15 cellular contexts compared by ENCODE assay signal in genomic region chr4:8090312-8090711, GRCh38.
DNase-seq lines count a peak whose midpoint lies in the region; ATAC-seq and TF ChIP-seq lines count a peak whose summit lies in the region.
"Had no signal": no experiment of that assay in that cellular context is flagged by ENCODE, and none has a peak within 500 bp of the region (broad histone marks: within the 10 kb centered on the region; RNA-seq: fewer than 3 reads in every experiment).

No MANE protein-coding gene starts in this region.

- ATAC-seq in CD4-positive, alpha-beta T cell (ENCODE audit: poor library complexity): peak; percentile 57
- ATAC-seq in HG03432 (IDR thresholded peaks at IDR 0.05; ENCODE audit: unreplicated experiment) (no peak), GM19351 (IDR thresholded peaks at IDR 0.05; ENCODE audit: unreplicated experiment) (no peak)

- CTCF ChIA-PET in CD4-positive, alpha-beta T cell (lab: Charles Lee): interaction anchor here (0.7 kb wide), 2 partner anchors 44 to 249 kb away, joined by 3 to 4 read pairs; no protein-coding TSS in a partner anchor
- CTCF ChIA-PET in mammary epithelial cell (lab: Charles Lee; ENCODE audit: low non-redundant PET): no interaction called here

- H3K27ac Mint-ChIP-seq in CD4-positive, alpha-beta T cell: no peak overlapping the region
- H3K27ac Mint-ChIP-seq: nephron had no signal

- H3K4me3 ChIP-seq in mammary epithelial cell (replicated peaks in 1 of 3; ENCODE audit: insufficient read depth in 1 of 3, low read depth in 2 of 3, low read length in 3 of 3): no peak overlapping the region
- H3K4me3 ChIP-seq: BLaER1, SJCRH30 had no signal

- no peak for TF ChIP-seq EP300 in Ishikawa (IDR thresholded peaks at IDR 0.05; ENCODE audit: borderline replicate concordance)

- intact Hi-C loops in CD4-positive, alpha-beta T cell (cut with DNase I, micrococcal nuclease): no loop called here
- intact Hi-C loops in mammary epithelial cell (cut with micrococcal nuclease): no loop called here

- no peaks in the 10 kb centered on the region for H4K20me1 ChIP-seq in mammary epithelial cell (ENCODE audit: insufficient read depth, low read length)
- H4K20me1 ChIP-seq: BLaER1 had no signal

- H3K9me3 ChIP-seq in CD4-positive, alpha-beta T cell (ENCODE audit: control insufficient read depth, low read length): peaks cover 20% of the 10 kb centered on the region
- peaks cover 12% of the 10 kb centered on the region for H3K9me3 ChIP-seq in mammary epithelial cell (replicated peaks; ENCODE audit: insufficient read depth, low read length)

- no peak overlapping the region for H3K4me3 Mint-ChIP-seq in CD4-positive, alpha-beta T cell
- H3K4me3 Mint-ChIP-seq: nephron had no signal

- WGBS in mammary epithelial cell (ENCODE audit: low coverage, missing lambda C conversion rate): 15% methylated on average over 4 of the region's 4 CpGs

- no peak overlapping the region for H3K4me2 ChIP-seq in mammary epithelial cell (ENCODE audit: insufficient read depth, low read depth, low read length)
- H3K4me2 ChIP-seq: BLaER1, KMS-11 had no signal

- no peak for TF ChIP-seq RAD21 in Ishikawa (IDR thresholded peaks at IDR 0.05; ENCODE audit: low read depth)

- no peaks in the 10 kb centered on the region for H3K36me3 ChIP-seq in mammary epithelial cell (ENCODE audit: insufficient read depth, low read length)
- H3K36me3 ChIP-seq: BLaER1, SJCRH30 had no signal

- in situ Hi-C loops in mammary epithelial cell (cut with MboI; ENCODE audit: low sequenced_read_pairs in 2 of 2): no loop called here

- H3K4me1 ChIP-seq in mammary epithelial cell (ENCODE audit: insufficient read depth, low read length): peaks cover 11% of the 10 kb centered on the region
- H3K4me1 ChIP-seq: SJCRH30 had no signal

- no peak overlapping the region for H3K27ac ChIP-seq in CD4-positive, alpha-beta T cell (ENCODE audit: low read depth, low read length)
- H3K27ac ChIP-seq in mammary epithelial cell (ENCODE audit: insufficient read depth, low read depth, low read length): no peak overlapping the region
- H3K27ac ChIP-seq: BLaER1, KMS-11, SJCRH30 had no signal

- no TSS peak for BruUV-seq in mammary epithelial cell (replicated peaks; lab: Mats Ljungman, UMichigan)

- no peak for TF ChIP-seq CTCF in CD4-positive, alpha-beta T cell (IDR thresholded peaks at IDR 0.05)
- TF ChIP-seq CTCF in mammary epithelial cell (conservative IDR thresholded peaks at IDR 0.05 in 1 of 2, IDR thresholded peaks at IDR 0.05 in 1 of 2; ENCODE audit: extremely low read depth in 1 of 2, insufficient read depth in 1 of 2, low read depth in 1 of 2, low read length in 2 of 2): no peak

- no peak overlapping the region for H3K9ac ChIP-seq in mammary epithelial cell (ENCODE audit: insufficient read depth, low read length)
- H3K9ac ChIP-seq: BLaER1, KMS-11 had no signal

- no peaks in the 10 kb centered on the region for H3K4me1 Mint-ChIP-seq in CD4-positive, alpha-beta T cell (ENCODE audit: low read depth)
- H3K4me1 Mint-ChIP-seq: nephron had no signal

- peaks cover 13% of the 10 kb centered on the region for H3K36me3 Mint-ChIP-seq in CD4-positive, alpha-beta T cell (ENCODE audit: low read depth)

- DNase-seq in CD4-positive, alpha-beta T cell: no peak
- DNase-seq in mammary epithelial cell: peak; percentile 75
- peak; percentile 78 to 99 for DNase-seq in lung microvascular endothelial cell (ENCODE audit: low read depth in 2 of 2)
- no peak for DNase-seq in iPS-NIHi11 (ENCODE audit: low spot score)
- DNase-seq in NCI-H187 (lab: John Stamatoyannopoulos, UW): no peak
- DNase-seq: activated gamma-delta T cell treated with Interleukin-2 at 50 U/mL for 16 hours; effector CD8-positive, alpha-beta T cell; NCI-H446; SJCRH30 had no signal

- H3K9me3 Mint-ChIP-seq in CD4-positive, alpha-beta T cell: peaks cover 9% of the 10 kb centered on the region

- POLR2A ChIA-PET in CD4-positive, alpha-beta T cell (lab: Charles Lee): no interaction called here

- no peaks in the 10 kb centered on the region for H3K27me3 Mint-ChIP-seq in CD4-positive, alpha-beta T cell

- H3K79me2 ChIP-seq in mammary epithelial cell (ENCODE audit: insufficient read depth, low read length): no peaks in the 10 kb centered on the region

- dilution Hi-C loops in mammary epithelial cell (cut with HindIII; ENCODE audit: low sequenced_read_pairs): no loop called here

- no peaks in the 10 kb centered on the region for H3K27me3 ChIP-seq in CD4-positive, alpha-beta T cell (ENCODE audit: control insufficient read depth, insufficient read depth, low read length)
- no peaks in the 10 kb centered on the region for H3K27me3 ChIP-seq in mammary epithelial cell (ENCODE audit: insufficient read depth, low read length)
- H3K27me3 ChIP-seq: BLaER1, SJCRH30 had no signal

- no peak overlapping the region for H2AFZ ChIP-seq in mammary epithelial cell (ENCODE audit: low read depth, low read length)

TF ChIP-seq in Ishikawa, 13 proteins besides CTCF, POLR2A, EP300 and RAD21:
- TF ChIP-seq USF1 (IDR thresholded peaks at IDR 0.05) (no peak), FOXM1 (IDR thresholded peaks at IDR 0.05; ENCODE audit: borderline replicate concordance, low read depth) (no peak), TCF12 (IDR thresholded peaks at IDR 0.05; ENCODE audit: low read depth) (no peak), ZBTB7A (IDR thresholded peaks at IDR 0.05; ENCODE audit: low read depth) (no peak), YY1 (IDR thresholded peaks at IDR 0.05; ENCODE audit: low read depth) (no peak), CREB1 (IDR thresholded peaks at IDR 0.05; ENCODE audit: low read depth) (no peak), EGR1 (IDR thresholded peaks at IDR 0.05) (no peak), MAX (IDR thresholded peaks at IDR 0.05) (no peak), TAF1 (IDR thresholded peaks at IDR 0.05; ENCODE audit: low read depth) (no peak), REST (IDR thresholded peaks at IDR 0.05; ENCODE audit: low read depth) (no peak), TEAD4 (IDR thresholded peaks at IDR 0.05) (peak; percentile 32; the same call in 1 of the 2 replicates), NFIC (IDR thresholded peaks at IDR 0.05) (peak; percentile 29; the same call in 1 of the 2 replicates)

Comparison
In these comparisons a context has a peak if more than half of its experiments do, and no peak if none do; other contexts are left out.
1. DNase-seq: peak in mammary epithelial cell (single experiment) and lung microvascular endothelial cell (2 of 2); none in CD4-positive, alpha-beta T cell (0 of 10), iPS-NIHi11 (single experiment) and NCI-H187 (0 of 2).